In genomic region chr20:62652051-62652893, GRCh38 we compare ENCODE assay signal across 1 cellular context.
A peak's percentile ranks its signal among the peaks of the same experiment; 100 is the strongest.
TF ChIP-seq lines count a peak whose summit lies in the region.

No MANE protein-coding gene starts in this region.

TF ChIP-seq in HepG2, 621 proteins besides CTCF, POLR2A, EP300 and RAD21 (continued from another document and continues in another):
- TF ChIP-seq HBP1 (CRISPR knock-in tag; IDR thresholded peaks at IDR 0.05; ENCODE audit: low read depth), result peak; percentile 93; the same call in 1 of the 2 replicates
- TF ChIP-seq MYC (CRISPR knock-in tag; IDR thresholded peaks at IDR 0.05; ENCODE audit: borderline replicate concordance), result peak; percentile 86
- 0 out of 2 replicates have a peak, but pooled peaks have one; percentile 32 for TF ChIP-seq REPIN1 (CRISPR knock-in tag; IDR thresholded peaks at IDR 0.05; ENCODE audit: borderline replicate concordance, low read depth)
- no peak for TF ChIP-seq NONO (IDR thresholded peaks at IDR 0.05)
- no peak; the same call in 1 of the 2 replicates for TF ChIP-seq NONO (CRISPR knock-in tag; conservative IDR thresholded peaks at IDR 0.05)
- TF ChIP-seq FOXK1 (CRISPR knock-in tag; IDR thresholded peaks at IDR 0.05; ENCODE audit: borderline replicate concordance, low read depth), result peak; percentile 99
- TF ChIP-seq FIP1L1 (IDR thresholded peaks at IDR 0.05; ENCODE audit: borderline replicate concordance, insufficient read depth, low read depth, low read length), result no peak
- no peak; the same call in 1 of the 2 replicates for TF ChIP-seq ZNF563 (CRISPR knock-in tag; IDR thresholded peaks at IDR 0.05)
- TF ChIP-seq SP5 (CRISPR knock-in tag; IDR thresholded peaks at IDR 0.05; ENCODE audit: borderline replicate concordance, low read depth), result peak; percentile 69; the same call in 1 of the 2 replicates
- no peak; the same call in 1 of the 2 replicates for TF ChIP-seq FOSL1 (CRISPR knock-in tag; IDR thresholded peaks at IDR 0.05; ENCODE audit: borderline replicate concordance)
- TF ChIP-seq TEF (CRISPR knock-in tag; IDR thresholded peaks at IDR 0.05), result no peak
- TF ChIP-seq RNF219 (CRISPR knock-in tag; IDR thresholded peaks at IDR 0.05), result 0 out of 2 replicates have a peak, but pooled peaks have one; percentile 63
- TF ChIP-seq TEAD2 (CRISPR knock-in tag; IDR thresholded peaks at IDR 0.05), result no peak
- TF ChIP-seq DMTF1 (CRISPR knock-in tag; IDR thresholded peaks at IDR 0.05), result 0 out of 2 replicates have a peak, but pooled peaks have one; percentile 16
- peak; percentile 87; the same call in 1 of the 2 replicates for TF ChIP-seq ERF (CRISPR knock-in tag; IDR thresholded peaks at IDR 0.05)
- peak; percentile 88 for TF ChIP-seq NR2F6 (IDR thresholded peaks at IDR 0.05)
- TF ChIP-seq NR2F6 (CRISPR knock-in tag; IDR thresholded peaks at IDR 0.05), result peak; percentile 94
- TF ChIP-seq CBX2 (IDR thresholded peaks at IDR 0.05; ENCODE audit: low read depth, low read length), result no peak
- no peak for TF ChIP-seq CBX2 (CRISPR knock-in tag; IDR thresholded peaks at IDR 0.05; ENCODE audit: low read depth)
- TF ChIP-seq ZNF616 (CRISPR knock-in tag; IDR thresholded peaks at IDR 0.05; ENCODE audit: low read depth), result peak; percentile 84
- TF ChIP-seq ZNF841 (CRISPR knock-in tag; IDR thresholded peaks at IDR 0.05; ENCODE audit: borderline replicate concordance), result no peak
- peak; percentile 81 for TF ChIP-seq ZNF160 (CRISPR knock-in tag; IDR thresholded peaks at IDR 0.05)
- TF ChIP-seq ZNF205 (CRISPR knock-in tag; IDR thresholded peaks at IDR 0.05), result no peak
- no peak for TF ChIP-seq BRF2 (CRISPR knock-in tag; IDR thresholded peaks at IDR 0.05)
- no peak for TF ChIP-seq PREB (CRISPR knock-in tag; IDR thresholded peaks at IDR 0.05)
- TF ChIP-seq RCOR2 (CRISPR knock-in tag; IDR thresholded peaks at IDR 0.05), result no peak
- TF ChIP-seq ZNF816 (CRISPR knock-in tag; IDR thresholded peaks at IDR 0.05; ENCODE audit: borderline replicate concordance), result no peak
- peak; percentile 95 for TF ChIP-seq ZBTB43 (CRISPR knock-in tag; conservative IDR thresholded peaks at IDR 0.05)
- no peak; the same call in 1 of the 2 replicates for TF ChIP-seq ZNF567 (CRISPR knock-in tag; IDR thresholded peaks at IDR 0.05; ENCODE audit: borderline replicate concordance)
- TF ChIP-seq ZNF549 (CRISPR knock-in tag; IDR thresholded peaks at IDR 0.05), result no peak
- TF ChIP-seq GABPA (IDR thresholded peaks at IDR 0.05; ENCODE audit: low read depth, low read length), result peak; percentile 45
- peak; percentile 92 for TF ChIP-seq GABPA (CRISPR knock-in tag; IDR thresholded peaks at IDR 0.05; ENCODE audit: low read depth)
- TF ChIP-seq ZNF44 (CRISPR knock-in tag; IDR thresholded peaks at IDR 0.05), result no peak
- peak; percentile 66 for TF ChIP-seq ZNF232 (CRISPR knock-in tag; IDR thresholded peaks at IDR 0.05; ENCODE audit: borderline replicate concordance)
- peak; percentile 38; the same call in 1 of the 2 replicates for TF ChIP-seq DPF2 (CRISPR knock-in tag; IDR thresholded peaks at IDR 0.05; ENCODE audit: borderline replicate concordance, low read depth)
- TF ChIP-seq ZMYM4 (CRISPR knock-in tag; IDR thresholded peaks at IDR 0.05), result no peak
- no peak for TF ChIP-seq PRPF4 (IDR thresholded peaks at IDR 0.05; ENCODE audit: low read depth, low read length, poor library complexity, severe bottlenecking)
- no peak for TF ChIP-seq PBX3 (CRISPR knock-in tag; IDR thresholded peaks at IDR 0.05; ENCODE audit: borderline replicate concordance)
- no peak for TF ChIP-seq HNRNPUL1 (IDR thresholded peaks at IDR 0.05; ENCODE audit: low read depth, low read length)
- TF ChIP-seq TFAP4 (IDR thresholded peaks at IDR 0.05; ENCODE audit: borderline replicate concordance, low read depth), result peak; percentile 61; the same call in 1 of the 2 replicates
- 0 out of 2 replicates have a peak, but pooled peaks have one; percentile 12 for TF ChIP-seq ZNF280D (CRISPR knock-in tag; IDR thresholded peaks at IDR 0.05)
